29 cellular contexts compared by ENCODE assay signal in the genomic region with DNA sequence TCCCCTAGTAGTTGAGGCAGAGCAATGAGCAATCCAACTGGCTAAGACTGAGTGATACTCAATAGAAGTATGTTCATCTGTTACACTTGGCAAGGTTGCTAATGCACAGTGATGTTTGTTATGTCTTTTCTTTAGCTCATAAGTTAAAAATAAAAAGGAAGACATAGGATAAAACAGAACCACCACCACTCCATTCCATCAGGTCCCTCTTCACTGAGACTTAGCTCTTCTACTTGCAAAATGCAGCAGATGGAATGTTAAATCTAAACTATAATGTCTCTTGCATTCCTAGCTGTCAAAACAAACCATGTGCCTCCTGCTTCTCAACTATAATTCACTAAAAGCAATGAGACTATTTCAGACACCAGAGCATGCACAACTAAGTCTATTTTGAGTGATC.
"Had no signal": no experiment of that assay in that cellular context is flagged by ENCODE, and none has a peak within 500 bp of the region (broad histone marks: within the 10 kb centered on the region; RNA-seq: fewer than 3 reads in every experiment).

No MANE protein-coding gene starts in this region.

- H3K36me3 ChIP-seq: breast epithelium, heart right ventricle, right lobe of liver, thyroid gland, upper lobe of left lung had no signal

- H3K27me3 ChIP-seq: breast epithelium, heart right ventricle, right lobe of liver, thyroid gland, upper lobe of left lung had no signal

- H3K27me3 Mint-ChIP-seq: activated B cell treated with CpG ODN at 0.5 μM for 24 hours; activated CD8-positive, alpha-beta T cell treated with anti-CD3 and anti-CD28 coated beads for 36 hours; activated T-helper 17 cell treated with anti-CD3 and anti-CD28 coated beads, Interleukin-2, amount 50 U/mL, for 72 hours; naive thymus-derived CD4-positive, alpha-beta T cell; stimulated activated naive CD8-positive, alpha-beta T cell treated with anti-CD3 and anti-CD28 coated beads, Interleukin-15, amount 100 ng/mL, for 72 hours; T-cell had no signal

- H3K9me3 ChIP-seq: breast epithelium, heart right ventricle, right lobe of liver, thyroid gland, upper lobe of left lung had no signal

- ATAC-seq: activated CD8-positive, alpha-beta T cell treated with anti-CD3 and anti-CD28 coated beads for 36 hours; activated T-cell treated with anti-CD3 and anti-CD28 coated beads, Interleukin-2, amount 50 U/mL, for 4 hours; activated T-helper 17 cell treated with anti-CD3 and anti-CD28 coated beads, Interleukin-2, amount 50 U/mL, for 72 hours; foreskin keratinocyte; heart right ventricle; left cardiac atrium; naive thymus-derived CD4-positive, alpha-beta T cell; right lobe of liver; stimulated activated effector memory CD8-positive, alpha-beta T cell treated with anti-CD3 and anti-CD28 coated beads, Interleukin-12 subunit alpha, Interleukin-12 subunit beta, amount 100 ng/mL, for 72 hours; stimulated activated naive CD8-positive, alpha-beta T cell treated with anti-CD3 and anti-CD28 coated beads, Interleukin-15, amount 100 ng/mL, for 72 hours; T-cell had no signal

- H3K4me3 Mint-ChIP-seq: activated B cell treated with CpG ODN at 0.5 μM for 24 hours; activated CD8-positive, alpha-beta T cell treated with anti-CD3 and anti-CD28 coated beads for 36 hours; activated T-cell treated with anti-CD3 and anti-CD28 coated beads, Interleukin-2, amount 50 U/mL, for 4 hours; activated T-helper 17 cell treated with anti-CD3 and anti-CD28 coated beads, Interleukin-2, amount 50 U/mL, for 72 hours; mesothelial cell of epicardium; naive thymus-derived CD4-positive, alpha-beta T cell; neural crest cell; stimulated activated effector memory CD8-positive, alpha-beta T cell treated with anti-CD3 and anti-CD28 coated beads, Interleukin-12 subunit alpha, Interleukin-12 subunit beta, amount 100 ng/mL, for 72 hours; stimulated activated naive CD8-positive, alpha-beta T cell treated with anti-CD3 and anti-CD28 coated beads, Interleukin-15, amount 100 ng/mL, for 72 hours; T-cell; T-helper 2 cell treated with Interferon-gamma antibody and Interleukin-4, amounts not matched to agents 5 μg/mL and 100 μg/mL, for 36 hours had no signal

- DNase-seq: activated B cell treated with CpG ODN at 0.5 μM for 24 hours; activated CD4-positive, alpha-beta T cell treated with anti-CD3 and anti-CD28 coated beads, Interleukin-2, amount 50 U/mL, for 1 hour; activated CD8-positive, alpha-beta T cell treated with anti-CD3 and anti-CD28 coated beads for 36 hours; activated gamma-delta T cell treated with Interleukin-2 at 50 U/mL for 16 hours; activated naive CD4-positive, alpha-beta T cell treated with anti-CD3 and anti-CD28 coated beads, Interleukin-2, amount 50 U/mL, for 16 hours; activated T-cell treated with anti-CD3 and anti-CD28 coated beads, Interleukin-2, amount 50 U/mL, for 4 hours; central memory CD4-positive, alpha-beta T cell; effector CD8-positive, alpha-beta T cell; foreskin keratinocyte; heart right ventricle; left cardiac atrium; mammary epithelial cell; naive thymus-derived CD4-positive, alpha-beta T cell; nucleus accumbens; right lobe of liver; stimulated activated CD4-positive, alpha-beta T cell treated with anti-CD3 and anti-CD28 coated beads, Interleukin-12 subunit alpha, Interleukin-12 subunit beta, amount 100 ng/mL, for 4 hours; stimulated activated CD4-positive, alpha-beta T cell treated with anti-CD3 and anti-CD28 coated beads, Interleukin-4, amount 100 ng/mL, for 24 hours; stimulated activated naive CD8-positive, alpha-beta T cell treated with anti-CD3 and anti-CD28 coated beads, Interleukin-15, amount 100 ng/mL, for 72 hours; substantia nigra; T-cell; thyroid gland; upper lobe of left lung had no signal

- H3K4me1 ChIP-seq: breast epithelium, foreskin keratinocyte, heart right ventricle, right lobe of liver, thyroid gland had no signal

- H3K4me3 ChIP-seq: breast epithelium, heart right ventricle, right lobe of liver, skin epidermis, thyroid gland, upper lobe of left lung had no signal

- H3K27ac ChIP-seq: breast epithelium, foreskin keratinocyte, heart right ventricle, right lobe of liver, skin epidermis, thyroid gland, upper lobe of left lung had no signal

- H3K27ac Mint-ChIP-seq: activated B cell treated with CpG ODN at 0.5 μM for 24 hours; activated CD8-positive, alpha-beta T cell treated with anti-CD3 and anti-CD28 coated beads for 36 hours; activated T-helper 17 cell treated with anti-CD3 and anti-CD28 coated beads, Interleukin-2, amount 50 U/mL, for 72 hours; mesothelial cell of epicardium; naive thymus-derived CD4-positive, alpha-beta T cell; stimulated activated effector memory CD8-positive, alpha-beta T cell treated with anti-CD3 and anti-CD28 coated beads, Interleukin-12 subunit alpha, Interleukin-12 subunit beta, amount 100 ng/mL, for 72 hours; stimulated activated naive CD8-positive, alpha-beta T cell treated with anti-CD3 and anti-CD28 coated beads, Interleukin-15, amount 100 ng/mL, for 72 hours; T-cell; T-helper 2 cell treated with Interferon-gamma antibody and Interleukin-4, amounts not matched to agents 5 μg/mL and 100 μg/mL, for 36 hours had no signal

- H3K9me3 Mint-ChIP-seq: activated B cell treated with CpG ODN at 0.5 μM for 24 hours; activated CD8-positive, alpha-beta T cell treated with anti-CD3 and anti-CD28 coated beads for 36 hours; activated T-cell treated with anti-CD3 and anti-CD28 coated beads, Interleukin-2, amount 50 U/mL, for 4 hours; neural crest cell; stimulated activated naive CD8-positive, alpha-beta T cell treated with anti-CD3 and anti-CD28 coated beads, Interleukin-15, amount 100 ng/mL, for 72 hours; T-helper 2 cell treated with Interferon-gamma antibody and Interleukin-4, amounts not matched to agents 5 μg/mL and 100 μg/mL, for 36 hours had no signal

- H3K4me1 Mint-ChIP-seq: activated B cell treated with CpG ODN at 0.5 μM for 24 hours; activated T-helper 17 cell treated with anti-CD3 and anti-CD28 coated beads, Interleukin-2, amount 50 U/mL, for 72 hours; naive thymus-derived CD4-positive, alpha-beta T cell; neural crest cell; stimulated activated effector memory CD8-positive, alpha-beta T cell treated with anti-CD3 and anti-CD28 coated beads, Interleukin-12 subunit alpha, Interleukin-12 subunit beta, amount 100 ng/mL, for 72 hours; stimulated activated naive CD8-positive, alpha-beta T cell treated with anti-CD3 and anti-CD28 coated beads, Interleukin-15, amount 100 ng/mL, for 72 hours; T-cell had no signal

- H3K36me3 Mint-ChIP-seq: mesothelial cell of epicardium; naive thymus-derived CD4-positive, alpha-beta T cell; stimulated activated effector memory CD8-positive, alpha-beta T cell treated with anti-CD3 and anti-CD28 coated beads, Interleukin-12 subunit alpha, Interleukin-12 subunit beta, amount 100 ng/mL, for 72 hours; T-cell had no signal
